In the genomic region with DNA sequence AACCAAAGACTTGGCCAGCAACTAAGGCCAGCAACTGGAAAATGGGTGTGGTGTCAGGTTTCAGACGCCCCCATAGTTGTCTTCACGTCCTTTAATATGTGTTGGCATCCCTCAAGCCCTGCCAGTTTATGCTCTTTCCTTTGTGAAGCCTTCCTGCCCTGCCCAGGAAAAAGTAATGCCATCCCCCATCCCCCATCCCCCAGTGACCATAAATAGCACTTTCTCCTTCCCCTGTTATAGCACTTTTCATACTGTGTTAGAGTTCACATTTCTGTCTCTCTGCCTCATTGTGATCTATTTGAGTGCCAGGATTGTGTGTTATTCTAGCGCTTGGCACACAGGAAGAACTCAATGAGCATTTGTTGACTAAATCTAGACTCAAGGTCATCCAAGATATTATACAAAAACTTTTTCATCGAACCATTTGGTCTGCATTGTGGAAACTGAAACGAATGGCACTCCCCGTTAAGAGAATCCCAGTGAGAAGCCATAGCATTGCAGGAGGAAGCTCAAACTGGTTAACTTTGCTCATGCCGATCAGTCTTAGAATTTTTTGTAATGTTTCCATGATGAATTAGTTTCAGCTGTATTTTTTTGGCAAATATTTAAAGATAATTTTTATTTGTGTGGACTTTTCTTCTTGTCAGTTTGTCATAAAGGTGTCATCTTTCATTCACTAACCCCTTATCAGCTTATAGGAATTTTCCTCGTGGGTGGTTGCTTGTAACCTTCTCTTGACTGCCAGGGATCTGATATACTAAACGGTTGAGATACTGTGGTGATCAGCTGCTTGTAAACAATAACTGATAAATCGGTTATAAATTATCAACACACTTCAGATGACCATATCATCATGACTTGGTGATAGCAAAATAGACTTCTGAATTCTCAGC, we compare ENCODE assay signal across 10 cellular contexts. TPM values are rescaled to one million over a fixed set of nuclear protein-coding genes. Genes with fewer than 3 reads are reported as not detected.
DNase-seq lines count a peak whose midpoint lies in the region; ATAC-seq and TF ChIP-seq lines count a peak whose summit lies in the region.
"Had no signal": no experiment of that assay in that cellular context is flagged by ENCODE, and none has a peak within 500 bp of the region (broad histone marks: within the 10 kb centered on the region; RNA-seq: fewer than 3 reads in every experiment).

No MANE protein-coding gene starts in this region.

- no peak overlapping the region for H3K4me3 ChIP-seq in esophagus squamous epithelium
- H3K4me3 ChIP-seq in trophoblast cell (ENCODE audit: low read depth, low read length) = no peak overlapping the region

- H4K8ac ChIP-seq in trophoblast cell (ENCODE audit: low read depth, low read length) = peak overlapping the region; percentile 43

- H3K27ac ChIP-seq in RWPE1 (peak overlapping the region; percentile 81), esophagus squamous epithelium (peak overlapping the region; percentile 49 to 68 (median 64)), trophoblast cell (ENCODE audit: low read depth, low read length) (peak overlapping the region; percentile 46)

- no peak overlapping the region for H2AFZ ChIP-seq in trophoblast cell (ENCODE audit: insufficient read depth, low read length, poor library complexity)

- H3K18ac ChIP-seq in trophoblast cell (ENCODE audit: low read length) = no peak overlapping the region

- no peak for ATAC-seq in HG02588 (IDR thresholded peaks at IDR 0.05; ENCODE audit: unreplicated experiment)

- peak overlapping the region; percentile 15 for H3K4ac ChIP-seq in trophoblast cell (ENCODE audit: low read depth, low read length)

- no peak overlapping the region for H3K23ac ChIP-seq in trophoblast cell (ENCODE audit: low read length)

- TF ChIP-seq POLR2A in esophagus squamous epithelium (IDR thresholded peaks at IDR 0.05) = no peak

- TF ChIP-seq CTCF in RWPE1 (conservative IDR thresholded peaks at IDR 0.05; ENCODE audit: low read depth) = no peak
- no peak for TF ChIP-seq CTCF in esophagus squamous epithelium (IDR thresholded peaks at IDR 0.05)

- peak overlapping the region; percentile 79 for H2BK12ac ChIP-seq in trophoblast cell (ENCODE audit: low read length)

- no peak overlapping the region for H2AK5ac ChIP-seq in trophoblast cell (ENCODE audit: low read length)

- CTCF ChIA-PET in RWPE1 (lab: Yijun Ruan, JAX) = interaction anchor here (0.6 to 2.8 kb wide), 4 partner anchors 14 to 1083 kb away, joined by 3 to 8 read pairs (median 4); no protein-coding TSS in a partner anchor

- peaks cover 39 to 100% (median 82%) of the 10 kb centered on the region in 3 donors for H3K4me1 ChIP-seq in esophagus squamous epithelium
- H3K4me1 ChIP-seq in trophoblast cell (ENCODE audit: control insufficient read depth in 1 of 2, insufficient read depth in 2 of 2, low read length in 2 of 2) = peaks cover 25 to 32% of the 10 kb centered on the region in 2 experiments

- H3K9ac ChIP-seq in trophoblast cell (ENCODE audit: low read length) = no peak overlapping the region

- peaks cover 18% of the 10 kb centered on the region for H3K79me2 ChIP-seq in trophoblast cell (ENCODE audit: control insufficient read depth, insufficient read depth, low read length, poor library complexity)

- H3K9me3 ChIP-seq in esophagus squamous epithelium = no peaks in the 10 kb centered on the region
- H3K9me3 ChIP-seq in trophoblast cell (ENCODE audit: insufficient read depth, low read depth, low read length) = no peaks in the 10 kb centered on the region

- no peak overlapping the region for H4K12ac ChIP-seq in trophoblast cell (ENCODE audit: low read depth, low read length)

- POLR2A ChIA-PET in RWPE1 (lab: Yijun Ruan, JAX; ENCODE audit: low non-redundant PET) = no interaction called here

- H3K36me3 ChIP-seq in esophagus squamous epithelium (no peaks in the 10 kb centered on the region), trophoblast cell (ENCODE audit: control insufficient read depth in 1 of 2, insufficient read depth in 2 of 2, low read length in 2 of 2) (peaks cover 0 to 3% of the 10 kb centered on the region in 2 experiments)

- H3K4me2 ChIP-seq in trophoblast cell (ENCODE audit: low read length) = no peak overlapping the region

- no peak overlapping the region for H3K14ac ChIP-seq in trophoblast cell (ENCODE audit: low read length)

- H3K79me1 ChIP-seq in trophoblast cell (ENCODE audit: low read length) = peaks cover 25% of the 10 kb centered on the region

- H2BK120ac ChIP-seq in trophoblast cell (ENCODE audit: insufficient read depth, low read length, poor library complexity) = peak overlapping the region; percentile 88

- H3K27me3 ChIP-seq in esophagus squamous epithelium (no peaks in the 10 kb centered on the region), trophoblast cell (ENCODE audit: insufficient read depth, low read length) (no peaks in the 10 kb centered on the region)

- 18 to 33% methylated on average over 10 of the region's 10 CpGs for WGBS in esophagus squamous epithelium, 2 donors
- no CpG with 5 or more reads among the region's 10 CpGs for WGBS in trophoblast cell (ENCODE audit: extremely low coverage, insufficient coverage, insufficient read length)

- intact Hi-C loops in esophagus squamous epithelium (cut with DNase I) = no loop called here

- peak overlapping the region; percentile 66 for H4K91ac ChIP-seq in trophoblast cell (ENCODE audit: low read depth, low read length)

- DNase-seq in DMS114 treated with DMSO at 0.1 percent for 48 hours (lab: John Stamatoyannopoulos, UW; ENCODE audit: unreplicated experiment) (peak; percentile 66), RWPE1 (ENCODE audit: low spot score) (no peak), esophagus squamous epithelium (lab: John Stamatoyannopoulos, UW) (no peak), trophoblast cell (peak in 1 of 2 donors; percentile 59), SK-N-DZ (ENCODE audit: low spot score) (no peak), iPS-NIHi7 (ENCODE audit: extremely low spot score) (no peak), GM03348 (ENCODE audit: low spot score) (no peak)
- DNase-seq: naive B cell, T-helper 2 cell had no signal

- H2BK5ac ChIP-seq in trophoblast cell (ENCODE audit: low read depth, low read length, poor library complexity) = peak overlapping the region; percentile 89

RNA-seq across cellular contexts. Expression of a gene that starts 15.7 kb away (rescaled TPM):
- total RNA-seq in esophagus squamous epithelium = 100 to 1,000 TPM in 1 of 4 donors, 10 to 100 TPM in 3; 16.4 to 107 (median 29.9) TPM
- polyA plus RNA-seq in trophoblast cell (2013) = 49.0 and 54.7 TPM in 2 replicates
- polyA plus RNA-seq in SK-N-DZ (2014; cell fraction: cytosol; rRNA removed) = 0.22 and 0.31 TPM in 2 replicates
- polyA plus RNA-seq in SK-N-DZ (2014; cell fraction: nucleus; rRNA removed) = 0.15 and 0.47 TPM in 2 replicates
